6 cellular contexts compared by ENCODE assay signal in the genomic region with DNA sequence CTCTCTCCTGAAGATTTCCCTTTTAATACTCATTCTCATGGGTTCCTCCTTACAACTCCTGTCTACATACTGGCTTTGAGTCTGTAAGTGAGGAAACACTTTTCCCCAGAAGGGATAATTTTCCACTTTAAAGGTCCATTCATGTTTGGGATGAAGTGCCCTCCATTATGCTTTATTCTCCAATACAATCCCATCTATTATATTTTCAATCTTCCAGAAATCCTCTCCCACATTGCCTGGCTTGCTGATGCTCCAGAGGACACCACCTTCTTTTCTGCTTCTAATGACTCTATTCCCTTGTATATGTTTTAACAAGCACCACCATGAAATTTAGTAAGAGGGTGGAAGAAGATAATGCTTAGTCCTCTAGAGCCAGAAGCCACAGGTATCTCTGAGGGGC.
"Had no signal": no experiment of that assay in that cellular context is flagged by ENCODE, and none has a peak within 500 bp of the region (broad histone marks: within the 10 kb centered on the region; RNA-seq: fewer than 3 reads in every experiment).

No MANE protein-coding gene starts in this region.

- H3K9me3 Mint-ChIP-seq: GM23338, H9 had no signal

- DNase-seq: H9, HCEC 1CT, IMR-90, KG1 had no signal

- ATAC-seq: GM23338, K562 had no signal

- H3K4me3 Mint-ChIP-seq: GM23338, H9 had no signal

- H3K27ac Mint-ChIP-seq: GM23338, H9 had no signal
